In genomic region chr2:238289574-238289973, GRCh38 we compare ENCODE assay signal across 9 cellular contexts. TPM values are rescaled to one million over a fixed set of nuclear protein-coding genes. Genes with fewer than 3 reads are reported as not detected.
DNase-seq lines count a peak whose midpoint lies in the region; ATAC-seq, FAIRE-seq and TF ChIP-seq lines count a peak whose summit lies in the region.
"Had no signal": no experiment of that assay in that cellular context is flagged by ENCODE, and none has a peak within 500 bp of the region (broad histone marks: within the 10 kb centered on the region; RNA-seq: fewer than 3 reads in every experiment).

No MANE protein-coding gene starts in this region.

- H3K9ac ChIP-seq in fibroblast of lung (ENCODE audit: insufficient read depth, low read length) (no peak overlapping the region), rectal smooth muscle tissue (ENCODE audit: low read length) (peak overlapping the region; percentile 42)

- no peaks in the 10 kb centered on the region for H3K27me3 ChIP-seq in RWPE2 (ENCODE audit: insufficient read depth, poor library complexity, severe bottlenecking)
- peaks cover 4% of the 10 kb centered on the region for H3K27me3 ChIP-seq in fibroblast of lung (ENCODE audit: control insufficient read depth, insufficient read depth, low read length)
- H3K27me3 ChIP-seq in rectal smooth muscle tissue (ENCODE audit: control insufficient read depth, insufficient read depth, low read length) = no peaks in the 10 kb centered on the region

- H3K4me1 ChIP-seq in RWPE2 (ENCODE audit: insufficient read depth, poor library complexity, severe bottlenecking) = peaks cover 44% of the 10 kb centered on the region
- peaks cover 23% of the 10 kb centered on the region for H3K4me1 ChIP-seq in fibroblast of lung (ENCODE audit: control insufficient read depth, extremely low read depth, insufficient read depth, low read length)
- peaks cover 29% of the 10 kb centered on the region for H3K4me1 ChIP-seq in rectal smooth muscle tissue (ENCODE audit: control insufficient read depth, insufficient read depth, low read length)

- H3K4me3 ChIP-seq in GM08714 (ENCODE audit: low read length) (peak overlapping the region; percentile 81), RWPE2 (ENCODE audit: severe bottlenecking) (peak overlapping the region; percentile 88), fibroblast of lung (replicated peaks in 1 of 4; ENCODE audit: control extremely low read depth in 1 of 4, insufficient read depth in 1 of 4, low read depth in 3 of 4, low read length in 4 of 4) (peak overlapping the region in 3 of 4 experiments; percentile 46 to 81 (median 52)), rectal smooth muscle tissue (ENCODE audit: low read length) (peak overlapping the region; percentile 97)

- no peaks in the 10 kb centered on the region for H4K20me1 ChIP-seq in fibroblast of lung (ENCODE audit: control insufficient read depth, extremely low read depth, insufficient read depth, low read length)

- TF ChIP-seq CTCF in RWPE2 (IDR thresholded peaks at IDR 0.05; ENCODE audit: poor library complexity, severe bottlenecking) = no peak
- TF ChIP-seq CTCF in fibroblast of lung (conservative IDR thresholded peaks at IDR 0.05 in 1 of 2, IDR thresholded peaks at IDR 0.05 in 1 of 2; ENCODE audit: low read depth in 1 of 2, low read length in 2 of 2) = no peak

- peaks cover 1% of the 10 kb centered on the region for H3K79me2 ChIP-seq in fibroblast of lung (ENCODE audit: control insufficient read depth, insufficient read depth, low read length)

- no peak overlapping the region for H2AFZ ChIP-seq in fibroblast of lung (ENCODE audit: low read length)

- H3K9me3 ChIP-seq in RWPE2 (ENCODE audit: severe bottlenecking) = no peaks in the 10 kb centered on the region
- H3K9me3 ChIP-seq in fibroblast of lung (ENCODE audit: control insufficient read depth, insufficient read depth, low read depth, low read length) = no peaks in the 10 kb centered on the region

- no peak for ATAC-seq in RWPE2 (ENCODE audit: low read depth)
- ATAC-seq in HG03439 (IDR thresholded peaks at IDR 0.05; ENCODE audit: unreplicated experiment) = no peak

- FAIRE-seq in HTR-8/SVneo (lab: Jason Lieb, UNC) = no peak

- H3K27ac ChIP-seq in RWPE2 (ENCODE audit: poor library complexity, severe bottlenecking) = peak overlapping the region; percentile 85
- H3K27ac ChIP-seq in fibroblast of lung (ENCODE audit: insufficient read depth, low read length) = peak overlapping the region; percentile 97
- no peak overlapping the region for H3K27ac ChIP-seq in rectal smooth muscle tissue (ENCODE audit: low read depth, low read length)

- no peaks in the 10 kb centered on the region for H3K36me3 ChIP-seq in RWPE2 (ENCODE audit: low read depth)
- H3K36me3 ChIP-seq in fibroblast of lung (ENCODE audit: control insufficient read depth, insufficient read depth, low read length) = no peaks in the 10 kb centered on the region
- no peaks in the 10 kb centered on the region for H3K36me3 ChIP-seq in rectal smooth muscle tissue (ENCODE audit: control insufficient read depth, insufficient read depth, low read length)

- H3K4me2 ChIP-seq in fibroblast of lung (ENCODE audit: extremely low read depth, insufficient read depth, low read length) = peak overlapping the region; percentile 83

- DNase-seq in RWPE2 (ENCODE audit: low spot score) (no peak), fibroblast of lung (ENCODE audit: low read depth in 2 of 2) (no peak), HTR-8/SVneo (ENCODE audit: insufficient read length, low spot score) (no peak), RKO (ENCODE audit: low spot score) (no peak)
- DNase-seq in activated effector memory CD4-positive, alpha-beta T cell treated with Interleukin-2 at 50 U/mL for 16 hours = no peak
- DNase-seq: cortex of kidney had no signal

RNA-seq across cellular contexts. Expression of gene PER2, which starts 1.2 kb away (rescaled TPM):
- total RNA-seq in fibroblast of lung = 2.1 and 4.6 TPM in 2 replicates
- polyA plus RNA-seq in fibroblast of lung = 1.9 and 2.6 TPM in 2 replicates
- 1.7 and 2.4 TPM in 2 replicates for polyA plus RNA-seq in fibroblast of lung (2012)
- 3.8 and 17.2 TPM in 2 replicates for polyA minus RNA-seq in fibroblast of lung (ENCODE audit: low replicate concordance)

RNA-seq across cellular contexts. Expression of gene TRAF3IP1, which starts 30.7 kb away (rescaled TPM):
- total RNA-seq in fibroblast of lung = 7.7 and 9.2 TPM in 2 replicates
- polyA plus RNA-seq in fibroblast of lung = 3.9 and 4.9 TPM in 2 replicates
- 11.9 and 16.9 TPM in 2 replicates for polyA plus RNA-seq in fibroblast of lung (2012)
- 8.9 and 20.9 TPM in 2 replicates for polyA minus RNA-seq in fibroblast of lung (ENCODE audit: low replicate concordance)

RNA-seq across cellular contexts. Expression of gene HES6, which starts 49.7 kb away (rescaled TPM):
- 3.6 and 4.1 TPM in 2 replicates for total RNA-seq in fibroblast of lung
- 0.82 and 0.91 TPM in 2 replicates for polyA plus RNA-seq in fibroblast of lung
- polyA plus RNA-seq in fibroblast of lung (2012) = 1.9 TPM in 2 replicates
- 0.63 TPM in 1 of 2 replicates, not detected in the other for polyA minus RNA-seq in fibroblast of lung (ENCODE audit: low replicate concordance)
